8 cellular contexts compared by ENCODE assay signal in the genomic region with DNA sequence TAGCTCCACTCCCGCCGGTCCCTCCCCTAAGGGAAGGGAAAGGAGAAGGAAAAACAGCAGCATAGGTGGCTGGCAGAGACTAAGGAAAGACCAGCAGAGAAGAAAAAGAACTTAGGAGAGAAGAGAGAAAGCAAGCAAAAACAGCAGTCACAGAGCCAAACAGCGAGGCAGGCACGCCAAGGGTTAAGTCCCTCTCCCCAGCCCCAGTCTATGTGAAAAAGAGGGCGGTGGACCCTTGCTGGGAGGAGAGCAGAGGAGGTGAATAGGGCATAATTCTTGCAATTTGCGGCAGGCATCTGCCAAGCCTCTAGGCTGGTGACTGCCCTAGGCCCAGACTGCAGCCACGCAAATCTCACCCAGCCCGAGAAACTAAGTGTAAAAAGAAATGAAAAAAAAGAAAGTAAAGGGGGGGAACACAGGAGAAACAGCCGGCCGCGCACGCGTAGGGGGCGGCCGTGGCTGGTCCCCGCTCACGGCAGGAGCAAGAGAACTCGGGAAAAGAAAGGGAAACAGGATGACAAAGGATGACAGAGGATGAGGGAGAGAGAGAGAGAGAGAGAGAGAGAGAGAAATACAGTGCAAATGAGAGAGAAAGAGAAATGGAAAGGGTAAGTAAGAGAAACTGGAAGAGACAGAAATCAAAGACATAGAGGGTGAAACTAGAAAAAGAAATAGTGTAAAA. TPM values are rescaled to one million over a fixed set of nuclear protein-coding genes. Genes with fewer than 3 reads are reported as not detected.
A peak's percentile ranks its signal among the peaks of the same experiment; 100 is the strongest.
DNase-seq lines count a peak whose midpoint lies in the region; ATAC-seq, FAIRE-seq and TF ChIP-seq lines count a peak whose summit lies in the region.

No MANE protein-coding gene starts in this region.

- CTCF ChIA-PET in activated CD4-positive, alpha-beta T cell treated with anti-CD3 and anti-CD28 coated beads for 36 hours (lab: Charles Lee), result interaction anchor here (0.6 kb wide), 1 partner anchor 532 kb away, joined by 3 read pairs; no protein-coding TSS in a partner anchor

- peak overlapping the region; percentile 62 for H3K4me3 ChIP-seq in adipocyte (ENCODE audit: low read length)
- H3K4me3 ChIP-seq in keratinocyte (ENCODE audit: control insufficient read depth in 2 of 3, extremely low read depth in 1 of 3, insufficient read depth in 2 of 3, low read depth in 1 of 3, low read length in 3 of 3), result peak overlapping the region; percentile 18 to 29 (median 18)
- H3K4me3 ChIP-seq in tibial artery, result peak overlapping the region; percentile 34 to 41

- no peaks in the 10 kb centered on the region for H3K36me3 Mint-ChIP-seq in activated CD4-positive, alpha-beta T cell treated with anti-CD3 and anti-CD28 coated beads for 36 hours (ENCODE audit: low read depth)

- DNase-seq in activated CD4-positive, alpha-beta T cell treated with anti-CD3 and anti-CD28 coated beads for 36 hours, result peak; percentile 38
- DNase-seq in activated CD4-positive, alpha-beta T cell treated with anti-CD3 and anti-CD28 coated beads for 1 hour, result no peak
- DNase-seq in adipocyte (ENCODE audit: low read depth) (peak; percentile 60), keratinocyte (ENCODE audit: low read depth, low spot score) (no peak), tibial artery (no peak), NOMO-1 treated with DMSO at 0.1 percent for 48 hours (lab: John Stamatoyannopoulos, UW; ENCODE audit: unreplicated experiment) (no peak), HUDEP-2 (lab: John Stamatoyannopoulos, UW; ENCODE audit: unreplicated experiment in 76 of 76) (no peak)

- TF ChIP-seq CTCF in keratinocyte (optimal IDR thresholded peaks at IDR 0.05 in 1 of 3, IDR thresholded peaks at IDR 0.05 in 1 of 3, conservative IDR thresholded peaks at IDR 0.05 in 1 of 3; ENCODE audit: extremely low read depth in 1 of 3, insufficient read depth in 2 of 3, low read length in 3 of 3) (no peak), tibial artery (IDR thresholded peaks at IDR 0.05) (no peak)

- H3K4me1 ChIP-seq in adipocyte (ENCODE audit: control insufficient read depth, insufficient read depth, low read length) (no peaks in the 10 kb centered on the region), keratinocyte (ENCODE audit: control insufficient read depth, extremely low read depth, insufficient read depth, low read length) (peaks cover 2% of the 10 kb centered on the region), tibial artery (peaks cover 0 to 4% (median 0%) of the 10 kb centered on the region in 4 donors)

- dilution Hi-C loops in keratinocyte (cut with MboI; ENCODE audit: extremely low pct_ligation_motif_present, low sequenced_read_pairs), result no loop called here

- intact Hi-C loops in activated CD4-positive, alpha-beta T cell treated with anti-CD3 and anti-CD28 coated beads for 36 hours (cut with DNase I, micrococcal nuclease), result no loop called here
- intact Hi-C loops in tibial artery (cut with DNase I; ENCODE audit: low total_unique reads), result no loop called here

- H3K9ac ChIP-seq in adipocyte (ENCODE audit: low read length), result peak overlapping the region; percentile 51
- peak overlapping the region; percentile 78 for H3K9ac ChIP-seq in keratinocyte (ENCODE audit: control insufficient read depth, extremely low read depth, insufficient read depth, low read length)

- H3K36me3 ChIP-seq in adipocyte (ENCODE audit: control insufficient read depth, insufficient read depth, low read length, severe bottlenecking), result no peaks in the 10 kb centered on the region
- H3K36me3 ChIP-seq in keratinocyte (ENCODE audit: control insufficient read depth in 2 of 2, extremely low read depth in 1 of 2, insufficient read depth in 2 of 2, low read length in 2 of 2), result no peaks in the 10 kb centered on the region
- H3K36me3 ChIP-seq in tibial artery, result no peaks in the 10 kb centered on the region

- H2AFZ ChIP-seq in keratinocyte (ENCODE audit: control insufficient read depth, low read length), result peak overlapping the region; percentile 19

- H3K4me1 Mint-ChIP-seq in activated CD4-positive, alpha-beta T cell treated with anti-CD3 and anti-CD28 coated beads for 36 hours, result peaks cover 21% of the 10 kb centered on the region

- H4K20me1 ChIP-seq in keratinocyte (ENCODE audit: control insufficient read depth, extremely low read depth, insufficient read depth, low read length), result no peaks in the 10 kb centered on the region

- H3K9me1 ChIP-seq in keratinocyte (ENCODE audit: control insufficient read depth, extremely low read depth, insufficient read depth, low read length), result no peaks in the 10 kb centered on the region

- H3K9me3 Mint-ChIP-seq in activated CD4-positive, alpha-beta T cell treated with anti-CD3 and anti-CD28 coated beads for 36 hours (ENCODE audit: low read depth), result no peaks in the 10 kb centered on the region

- H3K27ac ChIP-seq in keratinocyte (ENCODE audit: control insufficient read depth, insufficient read depth, low read length) (peak overlapping the region; percentile 67), tibial artery (peak overlapping the region in 1 of 2 donors; percentile 43)

- ATAC-seq in activated CD4-positive, alpha-beta T cell treated with anti-CD3 and anti-CD28 coated beads for 36 hours, result peak; percentile 66
- peak; percentile 44 for ATAC-seq in HG03457 (IDR thresholded peaks at IDR 0.05; ENCODE audit: unreplicated experiment)

- no peak for FAIRE-seq in keratinocyte (lab: Jason Lieb, UNC)

- peaks cover 16% of the 10 kb centered on the region for H3K27me3 ChIP-seq in adipocyte (replicated peaks; ENCODE audit: control insufficient read depth, insufficient read depth, low read length)
- no peaks in the 10 kb centered on the region for H3K27me3 ChIP-seq in keratinocyte (ENCODE audit: control insufficient read depth, extremely low read depth, insufficient read depth, low read length)
- no peaks in the 10 kb centered on the region for H3K27me3 ChIP-seq in tibial artery

- peak overlapping the region; percentile 63 for H3K4me3 Mint-ChIP-seq in activated CD4-positive, alpha-beta T cell treated with anti-CD3 and anti-CD28 coated beads for 36 hours

- H3K27ac Mint-ChIP-seq in activated CD4-positive, alpha-beta T cell treated with anti-CD3 and anti-CD28 coated beads for 36 hours, result peak overlapping the region; percentile 30

- peak overlapping the region; percentile 69 for H3K4me2 ChIP-seq in keratinocyte (ENCODE audit: control insufficient read depth, extremely low read depth, insufficient read depth, low read depth, low read length)

- no peaks in the 10 kb centered on the region for H3K79me2 ChIP-seq in keratinocyte (ENCODE audit: control insufficient read depth, insufficient read depth, low read length)

- POLR2A ChIA-PET in activated CD4-positive, alpha-beta T cell treated with anti-CD3 and anti-CD28 coated beads for 36 hours (lab: Charles Lee), result no interaction called here

- H3K9me3 ChIP-seq in adipocyte (ENCODE audit: control insufficient read depth, low read length) (no peaks in the 10 kb centered on the region), keratinocyte (ENCODE audit: control insufficient read depth, low read depth, low read length) (no peaks in the 10 kb centered on the region), tibial artery (no peaks in the 10 kb centered on the region)

- H3K27me3 Mint-ChIP-seq in activated CD4-positive, alpha-beta T cell treated with anti-CD3 and anti-CD28 coated beads for 36 hours, result peaks cover 8% of the 10 kb centered on the region

RNA-seq across cellular contexts. Expression of a gene that starts 48.6 kb away (rescaled TPM):
- total RNA-seq in activated CD4-positive, alpha-beta T cell treated with anti-CD3 and anti-CD28 coated beads for 36 hours, result not detected
- polyA plus RNA-seq in keratinocyte, result not detected in 3 replicates
- polyA plus RNA-seq in keratinocyte (2011; ENCODE audit: low read depth), result not detected
- not detected in 2 replicates for polyA plus RNA-seq in keratinocyte (2011; cell fraction: cytosol; rRNA removed)
- not detected in 2 replicates for polyA plus RNA-seq in keratinocyte (2011; cell fraction: nucleus; rRNA removed)
- polyA plus RNA-seq in keratinocyte (2012; ENCODE audit: low replicate concordance), result not detected in 2 replicates
- polyA minus RNA-seq in keratinocyte, result not detected in 3 replicates
- not detected for polyA minus RNA-seq in keratinocyte (2011; cell fraction: cytosol; rRNA and poly(A)+ RNA removed)
- polyA minus RNA-seq in keratinocyte (2011; cell fraction: nucleus; rRNA and poly(A)+ RNA removed), result not detected in 2 replicates

RNA-seq across cellular contexts. Expression of a gene that starts 50.6 kb away (rescaled TPM):
- not detected for total RNA-seq in activated CD4-positive, alpha-beta T cell treated with anti-CD3 and anti-CD28 coated beads for 36 hours
- not detected in 3 replicates for polyA plus RNA-seq in keratinocyte
- not detected for polyA plus RNA-seq in keratinocyte (2011; ENCODE audit: low read depth)
- not detected in 2 replicates for polyA plus RNA-seq in keratinocyte (2011; cell fraction: cytosol; rRNA removed)
- not detected in 2 replicates for polyA plus RNA-seq in keratinocyte (2011; cell fraction: nucleus; rRNA removed)
- polyA plus RNA-seq in keratinocyte (2012; ENCODE audit: low replicate concordance), result not detected in 2 replicates
- polyA minus RNA-seq in keratinocyte, result 0.46 TPM in 1 of 3 replicates, not detected in the others
- not detected for polyA minus RNA-seq in keratinocyte (2011; cell fraction: cytosol; rRNA and poly(A)+ RNA removed)
- polyA minus RNA-seq in keratinocyte (2011; cell fraction: nucleus; rRNA and poly(A)+ RNA removed), result not detected in 2 replicates

RNA-seq across cellular contexts. Expression of a gene that starts 56.5 kb away (rescaled TPM):
- total RNA-seq in activated CD4-positive, alpha-beta T cell treated with anti-CD3 and anti-CD28 coated beads for 36 hours, result under 1 TPM; 0.25 to 0.47 TPM
- polyA plus RNA-seq in keratinocyte, result 0.23 TPM in 1 of 3 replicates, not detected in the others
- polyA plus RNA-seq in keratinocyte (2011; ENCODE audit: low read depth), result 0.35 TPM
- polyA plus RNA-seq in keratinocyte (2011; cell fraction: cytosol; rRNA removed), result 0.04 TPM in 1 of 2 replicates, not detected in the other
- 0.32 and 0.33 TPM in 2 replicates for polyA plus RNA-seq in keratinocyte (2011; cell fraction: nucleus; rRNA removed)
- polyA plus RNA-seq in keratinocyte (2012; ENCODE audit: low replicate concordance), result 0.09 and 0.63 TPM in 2 replicates
- polyA minus RNA-seq in keratinocyte, result 2.8 TPM in 1 of 3 replicates, not detected in the others
- not detected for polyA minus RNA-seq in keratinocyte (2011; cell fraction: cytosol; rRNA and poly(A)+ RNA removed)
- 0.42 and 0.47 TPM in 2 replicates for polyA minus RNA-seq in keratinocyte (2011; cell fraction: nucleus; rRNA and poly(A)+ RNA removed)

Comparison
In these comparisons a context has a peak if more than half of its experiments do, and no peak if none do; other contexts are left out.
1. DNase-seq: peak in activated CD4-positive, alpha-beta T cell treated with anti-CD3 and anti-CD28 coated beads for 36 hours (single experiment) and adipocyte (single experiment); none in activated CD4-positive, alpha-beta T cell treated with anti-CD3 and anti-CD28 coated beads for 1 hour (single experiment), keratinocyte (single experiment), tibial artery (0 of 2), NOMO-1 treated with DMSO at 0.1 percent for 48 hours (single experiment) and HUDEP-2 (0 of 76).
2. Peak in every context shown above with its lines, with median percentiles within 50 percentile points of each other: H3K4me3 ChIP-seq.